17 cellular contexts compared by ENCODE assay signal in the genomic region with DNA sequence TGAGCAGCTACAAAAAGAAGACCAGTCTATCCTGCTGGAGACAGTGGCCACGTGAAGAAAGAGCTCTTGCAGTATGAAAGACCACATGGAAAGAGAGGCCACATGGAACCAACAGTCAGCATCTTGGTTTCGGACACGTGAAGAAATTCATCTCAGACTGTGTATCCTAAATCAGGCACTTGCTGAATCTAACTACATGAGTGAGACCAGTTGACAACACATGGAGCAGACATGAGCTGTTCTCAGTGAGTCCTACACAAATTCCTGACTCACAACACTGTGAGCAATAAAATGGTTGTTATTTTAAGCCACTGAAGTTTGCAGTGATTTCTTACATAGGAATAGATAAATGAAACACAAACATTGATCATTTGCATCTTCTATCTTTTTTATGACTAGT.
DNase-seq lines count a peak whose midpoint lies in the region; ATAC-seq and TF ChIP-seq lines count a peak whose summit lies in the region.
"Had no signal": no experiment of that assay in that cellular context is flagged by ENCODE, and none has a peak within 500 bp of the region (broad histone marks: within the 10 kb centered on the region; RNA-seq: fewer than 3 reads in every experiment).

No MANE protein-coding gene starts in this region.

- DNase-seq in EL, result peak; percentile 38
- peak; percentile 18 for DNase-seq in RPMI8226
- peak; percentile 33 to 68 for DNase-seq in foreskin fibroblast
- peak; percentile 38 for DNase-seq in superior temporal gyrus (ENCODE audit: extremely low spot score)
- DNase-seq in stimulated activated naive CD8-positive, alpha-beta T cell treated with anti-CD3 and anti-CD28 coated beads, Interleukin-15, Interleukin-2, amounts not matched to agents 100 U/mL and 50 U/mL, for 24 hours, result no peak
- no peak for DNase-seq in NCI-H146 treated with DMSO at 0.1 percent for 48 hours (lab: John Stamatoyannopoulos, UW; ENCODE audit: unreplicated experiment)
- DNase-seq: activated CD4-positive, CD25-positive, alpha-beta regulatory T cell treated with anti-CD3 and anti-CD28 coated beads, Interleukin-2, amount 50 U/mL, for 72 hours; activated CD8-positive, alpha-beta memory T cell treated with anti-CD3 and anti-CD28 coated beads, Interleukin-2, amount 50 U/mL, for 4 hours; activated gamma-delta T cell; amniotic stem cell; effector CD8-positive, alpha-beta T cell; NCI-H187 treated with DMSO at 0.1 percent for 48 hours; SHP77 treated with DMSO at 0.1 percent for 48 hours; stimulated activated CD4-positive, alpha-beta T cell treated with anti-CD3 and anti-CD28 coated beads, Interleukin-4, amount 100 ng/mL, for 1 hour had no signal

- TF ChIP-seq CTCF in foreskin fibroblast (IDR thresholded peaks at IDR 0.05; ENCODE audit: low read depth, low read length), result no peak

- ATAC-seq in stimulated activated naive CD8-positive, alpha-beta T cell treated with anti-CD3 and anti-CD28 coated beads, Interleukin-15, Interleukin-2, amounts not matched to agents 100 U/mL and 50 U/mL, for 24 hours, result no peak
- ATAC-seq in GM21737 (IDR thresholded peaks at IDR 0.05; ENCODE audit: unreplicated experiment), result no peak

- no peak overlapping the region for H3K4me3 ChIP-seq in foreskin fibroblast (ENCODE audit: low read depth in 1 of 2, low read length in 2 of 2)
- H3K4me3 ChIP-seq: skin epidermis, thoracic aorta had no signal

Comparison
In these comparisons a context has a peak if more than half of its experiments do, and no peak if none do; other contexts are left out.
1. DNase-seq: peak in EL (single experiment), RPMI8226 (single experiment), foreskin fibroblast (2 of 2) and superior temporal gyrus (single experiment); none in stimulated activated naive CD8-positive, alpha-beta T cell treated with anti-CD3 and anti-CD28 coated beads, Interleukin-15, Interleukin-2, amounts not matched to agents 100 U/mL and 50 U/mL, for 24 hours (single experiment) and NCI-H146 treated with DMSO at 0.1 percent for 48 hours (single experiment).